ENCODE assay signal across 34 cellular contexts in genomic region chr12:94198872-94199271, GRCh38. TPM values are rescaled to one million over a fixed set of nuclear protein-coding genes. Genes with fewer than 3 reads are reported as not detected.
DNase-seq lines count a peak whose midpoint lies in the region; ATAC-seq, FAIRE-seq and TF ChIP-seq lines count a peak whose summit lies in the region.
"Had no signal": no experiment of that assay in that cellular context is flagged by ENCODE, and none has a peak within 500 bp of the region (broad histone marks: within the 10 kb centered on the region; RNA-seq: fewer than 3 reads in every experiment).

No MANE protein-coding gene starts in this region.

- H3K9me3 Mint-ChIP-seq in CD8-positive, alpha-beta memory T cell = no peaks in the 10 kb centered on the region
- H3K9me3 Mint-ChIP-seq: activated naive CD4-positive, alpha-beta T cell treated with anti-CD3 and anti-CD28 coated beads for 36 hours; central memory CD8-positive, alpha-beta T cell; dendritic cell treated with granulocyte-macrophage colony-stimulating factor and Interleukin-4, amounts not matched to agents 40 ng/mL and 50 ng/mL, for 4 days had no signal

- no peak for FAIRE-seq in K562 (lab: Jason Lieb, UNC)

- H3K36me3 ChIP-seq in CD8-positive, alpha-beta memory T cell (ENCODE audit: insufficient read depth, low read length) = no peaks in the 10 kb centered on the region
- H3K36me3 ChIP-seq in K562 (ENCODE audit: control insufficient read depth, insufficient read depth, low read length) = no peaks in the 10 kb centered on the region
- H3K36me3 ChIP-seq: esophagus squamous epithelium, heart left ventricle had no signal

- POLR2A ChIA-PET in CD8-positive, alpha-beta memory T cell (lab: Charles Lee) = no interaction called here
- POLR2A ChIA-PET in K562 (lab: Yijun Ruan, JAX) = interaction anchor here (0.6 to 1.6 kb wide), 2 partner anchors 9 to 15 kb away, joined by 4 to 9 read pairs; no protein-coding TSS in a partner anchor

- TF ChIP-seq POLR2A in NB4 (IDR thresholded peaks at IDR 0.05; ENCODE audit: extremely low read depth, insufficient read length) (no peak), K562 (conservative IDR thresholded peaks at IDR 0.05) (no peak)

- in situ Hi-C loops in K562 (cut with MboI) = no loop called here

- WGBS in K562 (ENCODE audit: insufficient coverage, low coverage, missing lambda C conversion rate) = 18% methylated on average over 9 of the region's 9 CpGs

- no TSS peak for BruUV-seq in K562 (replicated peaks; lab: Mats Ljungman, UMichigan)

- TF ChIP-seq EP300 in K562 (IDR thresholded peaks at IDR 0.05; ENCODE audit: low read length) = no peak

- no peaks in the 10 kb centered on the region for H3K9me1 ChIP-seq in K562 (ENCODE audit: control insufficient read depth, insufficient read depth, low read length)

- H3K4me1 ChIP-seq in CD8-positive, alpha-beta memory T cell (ENCODE audit: insufficient read depth, low read length) = peaks cover 8% of the 10 kb centered on the region
- 0 out of 5 replicates have a peak, but pooled peaks cover 0 to 5% of the 10 kb centered on the region in 2 experiments for H3K4me1 ChIP-seq in K562 (replicated peaks in 1 of 2; ENCODE audit: control insufficient read depth in 2 of 2, insufficient read depth in 2 of 2, low read length in 2 of 2)
- H3K4me1 ChIP-seq: body of pancreas, esophagus squamous epithelium, heart left ventricle had no signal

- H3K4me1 Mint-ChIP-seq in CD8-positive, alpha-beta memory T cell = peaks cover 17 to 21% (median 18%) of the 10 kb centered on the region in 3 donors
- H3K4me1 Mint-ChIP-seq: mesothelial cell of epicardium had no signal

- no peaks in the 10 kb centered on the region for H3K27me3 ChIP-seq in CD8-positive, alpha-beta memory T cell (ENCODE audit: insufficient read depth, low read length, poor library complexity, severe bottlenecking)
- 0 out of 5 replicates have a peak, but pooled peaks cover 0 to 5% of the 10 kb centered on the region in 2 experiments for H3K27me3 ChIP-seq in K562 (ENCODE audit: control insufficient read depth in 2 of 2, insufficient read depth in 2 of 2, low read length in 2 of 2)
- H3K27me3 ChIP-seq: BLaER1 treated with 17β-estradiol and CSF1 and Interleukin-3, amounts not matched to agents 10 nM and 100 nM; body of pancreas; esophagus squamous epithelium; heart left ventricle had no signal

- no peaks in the 10 kb centered on the region for H3K9me3 ChIP-seq in CD8-positive, alpha-beta memory T cell (ENCODE audit: low read length)
- H3K9me3 ChIP-seq in K562 (replicated peaks; ENCODE audit: control insufficient read depth, insufficient read depth, low read depth, low read length) = no peaks in the 10 kb centered on the region
- H3K9me3 ChIP-seq: body of pancreas, esophagus squamous epithelium had no signal

- H3K36me3 Mint-ChIP-seq in CD8-positive, alpha-beta memory T cell = peaks cover 7 to 24% (median 17%) of the 10 kb centered on the region in 3 donors

- CTCF ChIA-PET in CD8-positive, alpha-beta memory T cell (lab: Charles Lee) = no interaction called here
- CTCF ChIA-PET in K562 (lab: Yijun Ruan, JAX; ENCODE audit: low intra/inter-chr PET ratio) = no interaction called here

- H3K4me2 ChIP-seq in K562 (ENCODE audit: insufficient read depth, low read length) = no peak overlapping the region
- H3K4me2 ChIP-seq: BLaER1 treated with 17β-estradiol and CSF1 and Interleukin-3, amounts not matched to agents 10 nM and 100 nM had no signal

- no peak overlapping the region for H3K27ac ChIP-seq in CD8-positive, alpha-beta memory T cell (ENCODE audit: low read depth, low read length)
- no peak overlapping the region for H3K27ac ChIP-seq in K562 (ENCODE audit: extremely low read depth, low read depth, low read length)
- H3K27ac ChIP-seq: BLaER1 treated with 17β-estradiol and CSF1 and Interleukin-3, amounts not matched to agents 10 nM and 100 nM; body of pancreas; esophagus squamous epithelium; heart left ventricle had no signal

- intact Hi-C loops in K562 (cut with micrococcal nuclease) = loop anchor here (5.0 kb wide), 1 partner anchor 57 kb away; no protein-coding TSS in a partner anchor

- ATAC-seq in K562 (peak; percentile 33; the same call in 1 of the 3 replicates), esophagus mucosa (no peak)
- ATAC-seq: body of pancreas, heart left ventricle, sciatic nerve had no signal

- peak overlapping the region in 5 of 8 donors; percentile 7 to 52 (median 39) for H3K27ac Mint-ChIP-seq in CD8-positive, alpha-beta memory T cell
- H3K27ac Mint-ChIP-seq: activated CD4-positive, alpha-beta T cell treated with anti-CD3 and anti-CD28 coated beads, Interleukin-2, amount 10 ng/mL, durations not matched to agents 7 days and 5 days; activated naive CD4-positive, alpha-beta T cell treated with anti-CD3 and anti-CD28 coated beads for 36 hours; dendritic cell treated with granulocyte-macrophage colony-stimulating factor and Interleukin-4, amounts not matched to agents 40 ng/mL and 50 ng/mL, for 4 days; HFFc6; mesothelial cell of epicardium; progenitor cell of endocrine pancreas; type B pancreatic cell had no signal

- no peak for DNase-seq in CD8-positive, alpha-beta memory T cell
- DNase-seq in NB4 (ENCODE audit: low read depth) = peak; percentile 22
- no peak for DNase-seq in K562 (ENCODE audit: extremely low read depth in 1 of 4, low spot score in 3 of 4)
- peak; percentile 17 for DNase-seq in retina
- DNase-seq in LoVo (ENCODE audit: low spot score) = no peak
- DNase-seq in NCI-H2029 (lab: John Stamatoyannopoulos, UW) = no peak
- no peak for DNase-seq in NAMALWA (ENCODE audit: low spot score)
- DNase-seq: activated CD4-positive, alpha-beta T cell treated with anti-CD3 and anti-CD28 coated beads, Interleukin-2, amount 10 ng/mL, durations not matched to agents 7 days and 5 days; activated naive CD4-positive, alpha-beta T cell treated with anti-CD3 and anti-CD28 coated beads for 36 hours; esophagus squamous epithelium; foreskin melanocyte; heart left ventricle; HFFc6; IMR-90; kidney glomerular epithelial cell; NCI-H1105 treated with DMSO at 0.1 percent for 48 hours; NCI-H187 treated with DMSO at 0.1 percent for 48 hours; NCI-H2227 treated with DMSO at 0.1 percent for 48 hours; NCI-H69; nucleus accumbens; SIG-M5; stimulated activated CD4-positive, alpha-beta T cell treated with anti-CD3 and anti-CD28 coated beads, Interleukin-4, amount 100 ng/mL, for 24 hours; substantia nigra; SW 1271; T1000 had no signal

- peak; percentile 20 for TF ChIP-seq CTCF in NB4 (IDR thresholded peaks at IDR 0.05; ENCODE audit: low read depth, low read length)
- peak; percentile 31 to 45 (median 44); a peak in 5 of 6 replicates for TF ChIP-seq CTCF in K562 (IDR thresholded peaks at IDR 0.05 in 2 of 3, conservative IDR thresholded peaks at IDR 0.05 in 1 of 3; ENCODE audit: insufficient read depth in 2 of 3, low read depth in 1 of 3, low read length in 3 of 3)

- peak overlapping the region; percentile 74 for H2AFZ ChIP-seq in K562 (ENCODE audit: low read depth, low read length)

- no peak overlapping the region for H3K4me3 Mint-ChIP-seq in CD8-positive, alpha-beta memory T cell
- H3K4me3 Mint-ChIP-seq: activated CD4-positive, alpha-beta T cell treated with anti-CD3 and anti-CD28 coated beads, Interleukin-2, amount 10 ng/mL, durations not matched to agents 7 days and 5 days; activated naive CD4-positive, alpha-beta T cell treated with anti-CD3 and anti-CD28 coated beads for 36 hours; central memory CD8-positive, alpha-beta T cell; dendritic cell treated with granulocyte-macrophage colony-stimulating factor and Interleukin-4, amounts not matched to agents 40 ng/mL and 50 ng/mL, for 4 days; HFFc6; mesothelial cell of epicardium; type B pancreatic cell had no signal

- TF ChIP-seq RAD21 in K562 (CRISPR knock-in tag; conservative IDR thresholded peaks at IDR 0.05 in 1 of 2, IDR thresholded peaks at IDR 0.05 in 1 of 2) = peak in 1 of 2 experiments; percentile 47; a peak in 2 of 4 replicates

- no peaks in the 10 kb centered on the region for H3K79me2 ChIP-seq in K562 (ENCODE audit: control insufficient read depth, insufficient read depth, low read length)

- no peaks in the 10 kb centered on the region for H3K27me3 Mint-ChIP-seq in CD8-positive, alpha-beta memory T cell
- H3K27me3 Mint-ChIP-seq: activated CD4-positive, alpha-beta T cell treated with anti-CD3 and anti-CD28 coated beads, Interleukin-2, amount 10 ng/mL, durations not matched to agents 7 days and 5 days; central memory CD8-positive, alpha-beta T cell; dendritic cell treated with granulocyte-macrophage colony-stimulating factor and Interleukin-4, amounts not matched to agents 40 ng/mL and 50 ng/mL, for 4 days; progenitor cell of endocrine pancreas had no signal

- H3K9ac ChIP-seq in K562 (ENCODE audit: insufficient read depth in 1 of 2, low read depth in 2 of 2, low read length in 2 of 2) = no peak overlapping the region
- H3K9ac ChIP-seq: BLaER1 treated with 17β-estradiol and CSF1 and Interleukin-3, amounts not matched to agents 10 nM and 100 nM had no signal

- no peaks in the 10 kb centered on the region for H4K20me1 ChIP-seq in K562 (replicated peaks; ENCODE audit: control insufficient read depth, insufficient read depth, low read length)
- H4K20me1 ChIP-seq: BLaER1 treated with 17β-estradiol and CSF1 and Interleukin-3, amounts not matched to agents 10 nM and 100 nM had no signal

- H3K4me3 ChIP-seq in CD8-positive, alpha-beta memory T cell (ENCODE audit: low read length) = no peak overlapping the region
- H3K4me3 ChIP-seq in NB4 (ENCODE audit: low read depth, low read length) (no peak overlapping the region), K562 (no peak overlapping the region)
- H3K4me3 ChIP-seq: BLaER1 treated with 17β-estradiol and CSF1 and Interleukin-3, amounts not matched to agents 10 nM and 100 nM; body of pancreas; esophagus squamous epithelium; heart left ventricle had no signal

RNA-seq across cellular contexts. Expression of gene PLXNC1, which starts 50.5 kb away (rescaled TPM):
- 1 to 10 TPM; 5.0 to 5.6 TPM for total RNA-seq in CD8-positive, alpha-beta memory T cell
- polyA plus RNA-seq in CD8-positive, alpha-beta memory T cell = 8.1 TPM
- 0.32 and 0.37 TPM in 2 replicates for total RNA-seq in K562 (2011; cell fraction: chromatin; rRNA removed; ENCODE audit: low replicate concordance)
- total RNA-seq in K562 (2011; cell fraction: nucleolus; rRNA removed) = under 0.01 TPM in 1 of 2 replicates, not detected in the other
- 0.23 and 0.29 TPM in 2 replicates for total RNA-seq in K562 (2011; cell fraction: nucleoplasm; rRNA removed)
- total RNA-seq in K562 (2014; rRNA removed) (0.14 and 0.16 TPM in 2 replicates), K562 (2014; rRNA removed; fragmentation: Illumina TruSeq; extraction: Trizol) (0.18 and 0.45 TPM in 2 replicates), K562 (2015; rRNA removed; fragmentation: Illumina TruSeq; extraction: Trizol) (0.30 and 0.87 TPM in 2 replicates), K562 (2021) (0.33 and 0.42 TPM in 2 replicates), esophagus mucosa (1.7 TPM)
- polyA plus RNA-seq in K562 (2011; rRNA removed) (0.12 and 0.53 TPM in 2 replicates), K562 (2014; fragmentation: Illumina TruSeq; extraction: Trizol) (0.21 and 0.44 TPM in 2 replicates), K562 (2014; fragmentation: Nextera tagmentation; extraction: Ambion mirVana) (under 1 TPM; 0.28 to 0.55 TPM), K562 (2014; rRNA removed) (0.08 TPM in 2 replicates)
- 0.01 and 0.25 TPM in 2 replicates for polyA plus RNA-seq in K562 (2011; cell fraction: cytosol; rRNA removed)
- 0.14 and 0.77 TPM in 2 replicates for polyA plus RNA-seq in K562 (2011; cell fraction: nucleus; rRNA removed)
- polyA plus RNA-seq in K562 (2012) = 0.59 and 1.0 TPM in 2 replicates
- polyA minus RNA-seq in K562 (2011; rRNA and poly(A)+ RNA removed) = 0.12 and 1.7 TPM in 2 replicates
- 0.76 TPM in 1 of 2 replicates, not detected in the other for polyA minus RNA-seq in K562 (2011; cell fraction: cytosol; rRNA and poly(A)+ RNA removed)
- under 0.01 and 1.2 TPM in 2 replicates for polyA minus RNA-seq in K562 (2011; cell fraction: nucleus; rRNA and poly(A)+ RNA removed)

Comparison
In these comparisons a context has a peak if more than half of its experiments do, and no peak if none do; other contexts are left out.
1. DNase-seq: peak in NB4 (single experiment) and retina (single experiment); none in CD8-positive, alpha-beta memory T cell (0 of 5), K562 (0 of 4), LoVo (single experiment), NCI-H2029 (single experiment) and NAMALWA (single experiment).